8 cellular contexts compared by ENCODE assay signal in genomic region chr9:128828719-128829452, GRCh38. TPM values are rescaled to one million over a fixed set of nuclear protein-coding genes. Genes with fewer than 3 reads are reported as not detected.
DNase-seq lines count a peak whose midpoint lies in the region; ATAC-seq and TF ChIP-seq lines count a peak whose summit lies in the region.

No MANE protein-coding gene starts in this region.

- peak overlapping the region; percentile 20 for H3K27ac ChIP-seq in neutrophil

- TF ChIP-seq CTCF in neutrophil (IDR thresholded peaks at IDR 0.05): no peak

- DNase-seq in DMS 273 (lab: John Stamatoyannopoulos, UW; ENCODE audit: unreplicated experiment): peak; percentile 51
- no peak for DNase-seq in DMS 273 treated with DMSO at 0.1 percent for 48 hours (lab: John Stamatoyannopoulos, UW)
- DNase-seq in MG63: no peak
- no peak for DNase-seq in HCEC 1CT
- no peak for DNase-seq in left lobe of liver (ENCODE audit: low spot score)

- H3K36me3 ChIP-seq in MG63 (peaks cover 24% of the 10 kb centered on the region), endocrine pancreas (ENCODE audit: control insufficient read depth, insufficient read depth, low read length) (no peaks in the 10 kb centered on the region), neutrophil (peaks cover 33% of the 10 kb centered on the region)

- H3K27me3 ChIP-seq in MG63: no peaks in the 10 kb centered on the region
- no peaks in the 10 kb centered on the region for H3K27me3 ChIP-seq in endocrine pancreas (ENCODE audit: control insufficient read depth, insufficient read depth, low read length)
- no peaks in the 10 kb centered on the region for H3K27me3 ChIP-seq in neutrophil

- peak overlapping the region; percentile 91 for H3K4me3 ChIP-seq in MG63
- peak overlapping the region; percentile 57 for H3K4me3 ChIP-seq in endocrine pancreas (ENCODE audit: control insufficient read depth, insufficient read depth, low read length)
- H3K4me3 ChIP-seq in neutrophil (ENCODE audit: low read depth in 1 of 2, low read length in 1 of 2): peak overlapping the region; percentile 85 to 88

- no peak for ATAC-seq in GM18861 (IDR thresholded peaks at IDR 0.05; ENCODE audit: unreplicated experiment)
- no peak for ATAC-seq in left lobe of liver

- H3K9me3 ChIP-seq in MG63: no peaks in the 10 kb centered on the region
- H3K9me3 ChIP-seq in endocrine pancreas (ENCODE audit: control insufficient read depth, low read length): no peaks in the 10 kb centered on the region
- no peaks in the 10 kb centered on the region for H3K9me3 ChIP-seq in neutrophil

- H3K9ac ChIP-seq in endocrine pancreas (ENCODE audit: control insufficient read depth, insufficient read depth, low read length): peak overlapping the region; percentile 76

- H3K4me1 ChIP-seq in endocrine pancreas (ENCODE audit: control insufficient read depth, insufficient read depth, low read length) (no peaks in the 10 kb centered on the region), neutrophil (ENCODE audit: control insufficient read depth in 1 of 2, insufficient read depth in 1 of 2, low read depth in 1 of 2, low read length in 1 of 2) (peaks cover 12 to 20% of the 10 kb centered on the region in 2 experiments)

RNA-seq across cellular contexts. Expression of gene SPOUT1, which starts 0.7 kb away (rescaled TPM):
- total RNA-seq in MG63 (2014; rRNA removed; shearing (Covaris generic); ENCODE audit: low replicate concordance): 9.8 and 36.3 TPM in 2 replicates
- total RNA-seq in left lobe of liver: 36.7 TPM

RNA-seq across cellular contexts. Expression of gene ENDOG, which starts 10.6 kb away (rescaled TPM):
- 11.9 and 19.7 TPM in 2 replicates for total RNA-seq in MG63 (2014; rRNA removed; shearing (Covaris generic); ENCODE audit: low replicate concordance)
- total RNA-seq in left lobe of liver: 53.0 TPM

RNA-seq across cellular contexts. Expression of gene TBC1D13, which starts 41.8 kb away (rescaled TPM):
- total RNA-seq in MG63 (2014; rRNA removed; shearing (Covaris generic); ENCODE audit: low replicate concordance): 1.8 and 2.0 TPM in 2 replicates
- 14.1 TPM for total RNA-seq in left lobe of liver

RNA-seq across cellular contexts. Expression of gene KYAT1, which starts 52.9 kb away (rescaled TPM):
- total RNA-seq in MG63 (2014; rRNA removed; shearing (Covaris generic); ENCODE audit: low replicate concordance): 9.6 and 17.8 TPM in 2 replicates
- total RNA-seq in left lobe of liver: 9.6 TPM

RNA-seq across cellular contexts. Expression of gene LRRC8A, which starts 53.0 kb away (rescaled TPM):
- 13.8 and 19.1 TPM in 2 replicates for total RNA-seq in MG63 (2014; rRNA removed; shearing (Covaris generic); ENCODE audit: low replicate concordance)
- total RNA-seq in left lobe of liver: 11.0 TPM
